ENCODE assay signal across 8 cellular contexts in the genomic region with DNA sequence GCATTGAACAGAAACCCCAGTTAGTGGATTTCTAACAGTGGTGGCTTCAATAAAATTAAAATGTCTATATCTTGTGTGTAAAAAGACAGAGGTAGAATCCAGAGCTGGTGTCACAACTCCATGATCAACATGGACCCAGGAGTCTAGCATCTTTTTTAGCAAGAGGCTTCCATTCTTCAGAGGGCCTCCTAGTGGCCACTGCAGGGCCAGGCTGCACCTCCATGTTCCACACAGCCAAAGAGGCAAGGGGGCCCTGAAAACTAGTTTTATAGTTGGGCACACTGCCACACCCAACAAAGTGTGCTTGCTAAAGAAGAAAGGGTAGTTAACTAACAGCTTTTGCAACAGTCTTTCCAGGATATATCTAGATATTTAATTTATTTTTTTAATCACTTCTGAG. TPM values are rescaled to one million over a fixed set of nuclear protein-coding genes. Genes with fewer than 3 reads are reported as not detected.
A peak's percentile ranks its signal among the peaks of the same experiment; 100 is the strongest.
DNase-seq lines count a peak whose midpoint lies in the region; TF ChIP-seq lines count a peak whose summit lies in the region.

No MANE protein-coding gene starts in this region.

- H3K27me3 Mint-ChIP-seq in CD4-positive, alpha-beta memory T cell, result no peaks in the 10 kb centered on the region

- DNase-seq in AG04450 (ENCODE audit: low read depth, low spot score), result no peak
- no peak for DNase-seq in GM10266 (ENCODE audit: extremely low spot score)
- DNase-seq in RPMI7951 (ENCODE audit: low read depth), result peak; percentile 21
- peak in 1 of 2 donors; percentile 20 for DNase-seq in foreskin fibroblast
- no peak for DNase-seq in cerebellar nuclear complex (lab: John Stamatoyannopoulos, UW)
- no peak for DNase-seq in CD4-positive, alpha-beta memory T cell
- no peak for DNase-seq in OCI-M2 (lab: John Stamatoyannopoulos, UW; ENCODE audit: unreplicated experiment)
- DNase-seq in AG08395 (ENCODE audit: low spot score), result no peak

- H3K36me3 ChIP-seq in CD4-positive, alpha-beta memory T cell (ENCODE audit: insufficient read depth, low read length), result peaks cover 8% of the 10 kb centered on the region

- peaks cover 5 to 26% (median 10%) of the 10 kb centered on the region in 4 donors for H3K4me1 Mint-ChIP-seq in CD4-positive, alpha-beta memory T cell

- CTCF ChIA-PET in AG04450 (lab: Charles Lee), result interaction anchor here (0.5 to 1.7 kb wide), 6 partner anchors 10 to 505 kb away, joined by 3 to 6 read pairs (median 3); no protein-coding TSS in a partner anchor
- CTCF ChIA-PET in CD4-positive, alpha-beta memory T cell (lab: Charles Lee; ENCODE audit: partially characterized antibody), result interaction anchor here (1.2 to 1.4 kb wide), 2 partner anchors 9 to 27 kb away, joined by 3 to 4 read pairs; no protein-coding TSS in a partner anchor

- peaks cover 6% of the 10 kb centered on the region for H3K9me3 ChIP-seq in AG04450 (ENCODE audit: control insufficient read depth, insufficient read depth, low read length)
- H3K9me3 ChIP-seq in CD4-positive, alpha-beta memory T cell (ENCODE audit: control insufficient read depth in 1 of 2, low read length in 2 of 2), result no peaks in the 10 kb centered on the region

- TF ChIP-seq CTCF in AG04450 (IDR thresholded peaks at IDR 0.05; ENCODE audit: low read depth, low read length) (peak; percentile 61), GM10266 (IDR thresholded peaks at IDR 0.05; ENCODE audit: control insufficient read depth, insufficient read depth, low read depth, missing control alignments) (peak; percentile 55), foreskin fibroblast (IDR thresholded peaks at IDR 0.05; ENCODE audit: low read depth, low read length) (peak; percentile 63)

- H3K27ac ChIP-seq in AG04450 (ENCODE audit: low read depth, low read length), result no peak overlapping the region
- H3K27ac ChIP-seq in CD4-positive, alpha-beta memory T cell (ENCODE audit: low read depth, low read length), result no peak overlapping the region

- no peaks in the 10 kb centered on the region for H3K4me1 ChIP-seq in CD4-positive, alpha-beta memory T cell (ENCODE audit: insufficient read depth, low read length)

- no peaks in the 10 kb centered on the region for H3K27me3 ChIP-seq in AG04450 (ENCODE audit: control insufficient read depth, insufficient read depth, low read length)
- H3K27me3 ChIP-seq in CD4-positive, alpha-beta memory T cell (ENCODE audit: insufficient read depth, low read length), result no peaks in the 10 kb centered on the region

- H3K27ac Mint-ChIP-seq in CD4-positive, alpha-beta memory T cell, result peak overlapping the region in 1 of 7 donors; percentile 12

- H3K4me3 ChIP-seq in AG04450 (ENCODE audit: low read depth, low read length), result no peak overlapping the region
- H3K4me3 ChIP-seq in foreskin fibroblast (ENCODE audit: low read depth in 1 of 2, low read length in 2 of 2), result no peak overlapping the region
- no peak overlapping the region for H3K4me3 ChIP-seq in CD4-positive, alpha-beta memory T cell (ENCODE audit: low read length in 2 of 2)

- intact Hi-C loops in CD4-positive, alpha-beta memory T cell (cut with micrococcal nuclease), result no loop called here

- H3K9me3 Mint-ChIP-seq in CD4-positive, alpha-beta memory T cell, result peaks cover 0 to 5% (median 0%) of the 10 kb centered on the region in 8 donors

- H3K36me3 Mint-ChIP-seq in CD4-positive, alpha-beta memory T cell, result peaks cover 22 to 27% of the 10 kb centered on the region in 2 donors

- no peak overlapping the region for H3K4me3 Mint-ChIP-seq in CD4-positive, alpha-beta memory T cell

- POLR2A ChIA-PET in AG04450 (lab: Yijun Ruan, JAX), result interaction anchor here (0.6 kb wide), 1 partner anchor 19 kb away, joined by 4 read pairs; no protein-coding TSS in a partner anchor
- POLR2A ChIA-PET in CD4-positive, alpha-beta memory T cell (lab: Charles Lee; ENCODE audit: partially characterized antibody), result interaction anchor here (2.0 kb wide), 1 partner anchor 9 kb away, joined by 7 read pairs; no protein-coding TSS in a partner anchor

RNA-seq across cellular contexts. Expression of a gene that starts 12.9 kb away (rescaled TPM):
- polyA plus RNA-seq in AG04450 (2011; rRNA removed), result 0.88 and 1.8 TPM in 2 replicates
- 1.0 and 1.5 TPM in 2 replicates for polyA minus RNA-seq in AG04450 (2011; rRNA and poly(A)+ RNA removed)
- 3.0 and 3.9 TPM in 2 replicates for total RNA-seq in RPMI7951 (2014; rRNA removed; shearing (Covaris generic))
- total RNA-seq in CD4-positive, alpha-beta memory T cell, result 10 to 100 TPM; 51.6 to 51.9 TPM
- 10 to 100 TPM; 43.3 to 80.1 TPM for polyA plus RNA-seq in CD4-positive, alpha-beta memory T cell

Comparison
In these comparisons a context has a peak if more than half of its experiments do, and no peak if none do; other contexts are left out.
1. RNA of a gene that starts 12.9 kb away (total RNA-seq): 51.6 to 51.9 TPM in CD4-positive, alpha-beta memory T cell; 3.0 to 3.9 TPM in RPMI7951; every median in the first group is over 10 times any median in the second.
2. Peak in every context shown above with its lines, with median percentiles within 50 percentile points of each other: CTCF ChIP-seq.